8 cellular contexts compared by ENCODE assay signal in the genomic region with DNA sequence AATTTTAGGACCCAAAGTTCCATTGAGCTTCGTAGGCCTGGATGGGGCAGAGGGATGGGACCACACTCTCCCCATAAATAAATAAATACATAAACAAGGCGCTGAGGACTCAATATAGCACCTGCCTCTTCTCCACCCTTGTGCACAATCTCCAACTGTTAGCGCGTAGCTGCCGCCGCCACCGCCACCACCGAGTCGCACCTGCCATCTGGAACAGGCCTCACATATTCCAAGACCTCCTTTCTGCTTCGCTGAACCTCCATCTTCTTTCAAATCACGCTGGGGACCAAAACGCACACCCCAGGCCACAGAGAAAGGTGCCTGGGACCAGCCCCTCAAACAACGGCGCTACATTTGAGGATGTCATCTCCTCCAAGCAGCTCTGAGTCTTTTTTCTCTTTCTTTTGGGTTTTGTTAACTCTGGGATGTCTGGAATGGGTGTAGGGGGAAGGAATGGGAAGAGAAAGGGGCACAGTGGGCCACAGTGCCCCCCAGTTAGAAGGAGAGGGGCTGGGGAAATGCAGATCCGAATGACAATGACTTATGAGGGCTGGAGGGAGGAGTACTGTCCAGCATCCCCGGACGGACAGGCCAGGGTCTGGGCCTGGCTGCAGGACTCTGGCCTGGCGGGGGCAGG. TPM values are rescaled to one million over a fixed set of nuclear protein-coding genes. Genes with fewer than 3 reads are reported as not detected.
DNase-seq lines count a peak whose midpoint lies in the region; ATAC-seq, FAIRE-seq and TF ChIP-seq lines count a peak whose summit lies in the region.

No MANE protein-coding gene starts in this region.

- DNase-seq in right atrium auricular region (ENCODE audit: low spot score) (no peak), right cardiac atrium (no peak), PC-9 (no peak), H1 (ENCODE audit: low read depth in 1 of 2, low spot score in 2 of 2) (no peak), type B pancreatic cell (ENCODE audit: extremely low spot score, unreplicated experiment) (no peak)

- H3K27me3 ChIP-seq in right atrium auricular region (no peaks in the 10 kb centered on the region), right cardiac atrium (ENCODE audit: control insufficient read depth, insufficient read depth) (no peaks in the 10 kb centered on the region), PC-9 (ENCODE audit: insufficient read depth, low read depth) (no peaks in the 10 kb centered on the region), H1 (replicated peaks in 1 of 4; ENCODE audit: control insufficient read depth in 3 of 4, extremely low read depth in 1 of 4, insufficient read depth in 3 of 4, low read length in 3 of 4) (peaks cover 3 to 22% (median 20%) of the 10 kb centered on the region in 4 experiments)

- 73% methylated on average over 18 of the region's 18 CpGs for WGBS in right cardiac atrium
- WGBS in H1 (ENCODE audit: extremely low coverage in 1 of 2, insufficient coverage in 1 of 2, insufficient read length in 1 of 2, insufficient replicate concordance in 2 of 2, low coverage in 1 of 2, low lambda C conversion rate in 2 of 2, missing lambda C conversion rate in 1 of 2), 2 experiments, result 75% methylated on average over 17 of the region's 18 CpGs; no CpG with 5 or more reads in 1 of the 2 experiments

- no peak overlapping the region for H2BK15ac ChIP-seq in H1 (ENCODE audit: low read length)

- no peak overlapping the region for H3K4ac ChIP-seq in H1 (replicated peaks; ENCODE audit: insufficient read length, low read depth, low read length)

- H3K27ac ChIP-seq in right atrium auricular region, result peak overlapping the region; percentile 62 to 78
- no peak overlapping the region for H3K27ac ChIP-seq in right cardiac atrium (ENCODE audit: low read length)
- H3K27ac ChIP-seq in PC-9, result no peak overlapping the region
- H3K27ac ChIP-seq in H1 (ENCODE audit: low read depth, low read length), result no peak overlapping the region

- no peaks in the 10 kb centered on the region for H3K36me3 Mint-ChIP-seq in type B pancreatic cell

- no peaks in the 10 kb centered on the region for H3K79me1 ChIP-seq in H1 (ENCODE audit: low read depth, low read length)

- H3K56ac ChIP-seq in H1 (replicated peaks; ENCODE audit: insufficient read length, low read depth, low read length), result no peak overlapping the region

- H3K23me2 ChIP-seq in H1 (ENCODE audit: low read depth, low read length), result peaks cover 11% of the 10 kb centered on the region

- no peak overlapping the region for H3K9ac ChIP-seq in H1 (replicated peaks in 1 of 4; ENCODE audit: extremely low read depth in 1 of 4, low read depth in 3 of 4, low read length in 3 of 4)

- H2AFZ ChIP-seq in PC-9 (no peak overlapping the region), H1 (ENCODE audit: low read length) (no peak overlapping the region)

- no peak overlapping the region for H2AK5ac ChIP-seq in H1 (ENCODE audit: low read depth, low read length)

- H3K18ac ChIP-seq in H1 (ENCODE audit: extremely low read depth, low read length), result no peak overlapping the region

- no peak overlapping the region for H2BK120ac ChIP-seq in H1 (replicated peaks; ENCODE audit: low read depth, low read length)

- no peak for TF ChIP-seq RAD21 in H1 (IDR thresholded peaks at IDR 0.05 in 1 of 2, conservative IDR thresholded peaks at IDR 0.05 in 1 of 2; ENCODE audit: low read depth in 2 of 2, low read length in 2 of 2)

- CTCF ChIA-PET in PC-9 (lab: Charles Lee), result interaction anchor here (0.6 kb wide), 1 partner anchor 13 kb away, joined by 7 read pairs; no protein-coding TSS in a partner anchor
- CTCF ChIA-PET in H1 (lab: Charles Lee; ENCODE audit: partially characterized antibody), result interaction anchor here (1.0 to 3.0 kb wide), 5 partner anchors 14 to 119 kb away, joined by 3 to 15 read pairs (median 4); no protein-coding TSS in a partner anchor

- no peak overlapping the region for H3K14ac ChIP-seq in H1 (ENCODE audit: insufficient read length)

- no peak for TF ChIP-seq POLR2A in H1 (IDR thresholded peaks at IDR 0.05; ENCODE audit: control extremely low read depth in 1 of 2, low read depth in 2 of 2, low read length in 2 of 2)

- no peak overlapping the region; the same call in 1 of the 2 replicates for H4K8ac ChIP-seq in H1 (ENCODE audit: extremely low read depth, insufficient read depth, low read length)

- peak overlapping the region; percentile 77 for H3K4me2 ChIP-seq in PC-9
- peak overlapping the region; percentile 54 to 94; a peak in 3 of 4 replicates for H3K4me2 ChIP-seq in H1 (ENCODE audit: insufficient read depth in 1 of 2, low read depth in 2 of 2, low read length in 2 of 2)

- no peaks in the 10 kb centered on the region for H3K79me2 ChIP-seq in PC-9 (ENCODE audit: low read depth)
- H3K79me2 ChIP-seq in H1 (ENCODE audit: control insufficient read depth in 1 of 2, insufficient read depth in 2 of 2, low read length in 2 of 2), result no peaks in the 10 kb centered on the region

- peaks cover 41% of the 10 kb centered on the region for H3F3A ChIP-seq in PC-9 (ENCODE audit: insufficient read depth, low read depth)

- H3K9me3 Mint-ChIP-seq in type B pancreatic cell, result no peaks in the 10 kb centered on the region

- H2BK20ac ChIP-seq in H1 (ENCODE audit: low read length), result no peak overlapping the region

- no peak for TF ChIP-seq CTCF in right atrium auricular region (IDR thresholded peaks at IDR 0.05)
- no peak for TF ChIP-seq CTCF in PC-9 (conservative IDR thresholded peaks at IDR 0.05)
- no peak for TF ChIP-seq CTCF in H1 (IDR thresholded peaks at IDR 0.05; ENCODE audit: control extremely low read depth in 1 of 3, insufficient read depth in 1 of 3, low read depth in 1 of 3, low read length in 3 of 3)
- no peak for TF ChIP-seq CTCF in type B pancreatic cell (conservative IDR thresholded peaks at IDR 0.05)

- ATAC-seq in right cardiac atrium (no peak), HG03378 (IDR thresholded peaks at IDR 0.05; ENCODE audit: unreplicated experiment) (no peak), GM18498 (IDR thresholded peaks at IDR 0.05; ENCODE audit: unreplicated experiment) (no peak), GM19397 (IDR thresholded peaks at IDR 0.05; ENCODE audit: unreplicated experiment) (no peak)

- H3K9me2 ChIP-seq in PC-9 (ENCODE audit: insufficient read depth), result no peaks in the 10 kb centered on the region

- intact Hi-C loops in right cardiac atrium (cut with DNase I) (loop anchor here in 1 of 4 donors (5.0 kb wide), 1 partner anchor 112 kb away; no protein-coding TSS in a partner anchor), PC-9 (cut with micrococcal nuclease; ENCODE audit: unreplicated experiment) (loop anchor here (5.0 kb wide), 2 partner anchors 92 to 117 kb away; no protein-coding TSS in a partner anchor)

- peaks cover 39% of the 10 kb centered on the region for H3K4me1 Mint-ChIP-seq in type B pancreatic cell (ENCODE audit: unreplicated experiment)

- H3K36me3 ChIP-seq in right atrium auricular region (no peaks in the 10 kb centered on the region), PC-9 (ENCODE audit: low read depth) (no peaks in the 10 kb centered on the region), H1 (ENCODE audit: control insufficient read depth in 2 of 4, insufficient read depth in 4 of 4, low read length in 3 of 4) (no peaks in the 10 kb centered on the region)

- no TSS peak for BruUV-seq in PC-9 (replicated peaks; lab: Mats Ljungman, UMichigan)

- no peak overlapping the region; the same call in 1 of the 2 replicates for H2BK5ac ChIP-seq in H1 (ENCODE audit: low read depth, low read length)

- H4K20me1 ChIP-seq in PC-9 (ENCODE audit: insufficient read depth) (no peaks in the 10 kb centered on the region), H1 (replicated peaks in 1 of 2; ENCODE audit: control insufficient read depth in 1 of 2, insufficient read depth in 2 of 2, low read length in 2 of 2) (peaks cover 0 to 5% of the 10 kb centered on the region in 2 experiments)

- H3K4me1 ChIP-seq in right atrium auricular region (peaks cover 0 to 38% of the 10 kb centered on the region in 2 donors), right cardiac atrium (ENCODE audit: control insufficient read depth, insufficient read depth, low read length) (peaks cover 2% of the 10 kb centered on the region), PC-9 (replicated peaks; ENCODE audit: insufficient read depth) (peaks cover 53% of the 10 kb centered on the region), H1 (replicated peaks in 1 of 4; ENCODE audit: control insufficient read depth in 3 of 4, insufficient read depth in 4 of 4, low read length in 3 of 4) (peaks cover 10 to 24% (median 17%) of the 10 kb centered on the region in 4 experiments)

- POLR2A ChIA-PET in PC-9 (lab: Charles Lee; ENCODE audit: unreplicated experiment) (no interaction called here), H1 (lab: Charles Lee; ENCODE audit: partially characterized antibody) (interaction anchor here (0.6 to 1.9 kb wide), 2 partner anchors 8 to 53 kb away, joined by 3 to 7 read pairs; no protein-coding TSS in a partner anchor)

- no peak overlapping the region for H2BK12ac ChIP-seq in H1 (ENCODE audit: low read depth, low read length)

- no peak overlapping the region for H4K91ac ChIP-seq in H1 (replicated peaks; ENCODE audit: insufficient read length, low read length)

- no peak overlapping the region for H4K5ac ChIP-seq in H1 (ENCODE audit: insufficient read length, low read depth, low read length)

- H3K23ac ChIP-seq in H1 (ENCODE audit: insufficient read length), result no peak overlapping the region

- H3K4me3 Mint-ChIP-seq in type B pancreatic cell, result peak overlapping the region; percentile 53

- H3K4me3 ChIP-seq in right atrium auricular region (peak overlapping the region in 1 of 2 donors; percentile 59), right cardiac atrium (ENCODE audit: low read length) (no peak overlapping the region), PC-9 (peak overlapping the region; percentile 52; the same call in 1 of the 2 replicates), H1 (ENCODE audit: extremely low read depth in 1 of 4, insufficient read depth in 2 of 4, low read depth in 3 of 4, low read length in 4 of 4) (peak overlapping the region in 1 of 4 experiments; percentile 62; a peak in 1 of 8 replicates)

- FAIRE-seq in H1 (lab: Jason Lieb, UNC), result no peak

- no peaks in the 10 kb centered on the region for H3K9me3 ChIP-seq in right atrium auricular region
- H3K9me3 ChIP-seq in right cardiac atrium (ENCODE audit: control insufficient read depth, low read length), result no peaks in the 10 kb centered on the region
- H3K9me3 ChIP-seq in PC-9 (ENCODE audit: insufficient read depth, low read depth), result no peaks in the 10 kb centered on the region
- no peaks in the 10 kb centered on the region for H3K9me3 ChIP-seq in H1 (ENCODE audit: insufficient read depth in 2 of 2, low read depth in 1 of 2, low read length in 1 of 2)

- no peak for TF ChIP-seq EP300 in H1 (IDR thresholded peaks at IDR 0.05; ENCODE audit: borderline replicate concordance in 1 of 2, low read depth in 2 of 2, low read length in 2 of 2)

- peak overlapping the region; percentile 41 for H3K27ac Mint-ChIP-seq in type B pancreatic cell

- H3K27me3 Mint-ChIP-seq in type B pancreatic cell, result peaks cover 4% of the 10 kb centered on the region

RNA-seq across cellular contexts. Expression of a gene that starts 49.7 kb away (rescaled TPM):
- 10 to 100 TPM in 1 of 2 donors, 1 to 10 TPM in 1; 7.6 to 10.4 TPM for total RNA-seq in right atrium auricular region
- total RNA-seq in right cardiac atrium, result 10 to 100 TPM in 1 of 4 donors, 1 to 10 TPM in 3; 6.5 to 10.9 (median 8.0) TPM
- polyA plus RNA-seq in right cardiac atrium, result 8.3 TPM
- total RNA-seq in PC-9 (2021), result 40.9 and 44.0 TPM in 2 replicates
- total RNA-seq in H1 (2021; fragmentation: NEBNext Ultra II Directional; extraction: Animal tissue kit (Norgen Biotek cat#: 25700)), result 23.5 and 23.7 TPM in 2 replicates
- polyA plus RNA-seq in H1 (2011; rRNA removed), result 15.3 and 24.9 TPM in 2 replicates
- 11.7 TPM for polyA plus RNA-seq in H1 (2011; cell fraction: cytosol; rRNA removed)
- polyA plus RNA-seq in H1 (2011; cell fraction: nucleus; rRNA removed), result 37.7 TPM
- polyA plus RNA-seq in H1 (2012, experiment 1 of 2), result 18.6 to 23.1 TPM (median 21.2 TPM) in 4 replicates
- polyA plus RNA-seq in H1 (2012, experiment 2 of 2), result 15.5 TPM
- polyA plus RNA-seq in H1 (2013, experiment 1 of 2), result 16.7 TPM
- polyA plus RNA-seq in H1 (2013, experiment 2 of 2), result 18.6 TPM
- polyA minus RNA-seq in H1 (2011; rRNA and poly(A)+ RNA removed), result 8.1 and 8.9 TPM in 2 replicates
- polyA minus RNA-seq in H1 (2011; cell fraction: cytosol; rRNA and poly(A)+ RNA removed), result 14.1 TPM
- 14.4 TPM for polyA minus RNA-seq in H1 (2011; cell fraction: nucleus; rRNA and poly(A)+ RNA removed)
- total RNA-seq in type B pancreatic cell (ENCODE audit: low replicate concordance), result 27.7 and 44.5 TPM in 2 replicates

Comparison
In these comparisons a context has a peak if more than half of its experiments do, and no peak if none do; other contexts are left out.
1. H3K27ac ChIP-seq: peak in right atrium auricular region (2 of 2); none in right cardiac atrium (single experiment), PC-9 (single experiment) and H1 (single experiment).